Comparison of ENCODE assay signal across 11 cellular contexts in genomic region chr15:44633603-44634002, GRCh38. TPM values are rescaled to one million over a fixed set of nuclear protein-coding genes. Genes with fewer than 3 reads are reported as not detected.
DNase-seq lines count a peak whose midpoint lies in the region; FAIRE-seq lines count a peak whose summit lies in the region.
"Had no signal": no experiment of that assay in that cellular context is flagged by ENCODE, and none has a peak within 500 bp of the region (broad histone marks: within the 10 kb centered on the region; RNA-seq: fewer than 3 reads in every experiment).

No MANE protein-coding gene starts in this region.

- DNase-seq in CD4-positive, alpha-beta memory T cell = no peak
- DNase-seq in LHCN-M2 (ENCODE audit: low read depth) (peak; percentile 41), adipocyte (ENCODE audit: low read depth) (peak; percentile 68), iris pigment epithelial cell (ENCODE audit: low read depth) (peak; percentile 46), GOT3 (lab: John Stamatoyannopoulos, UW) (no peak), HTR-8/SVneo (ENCODE audit: insufficient read length, low spot score) (no peak), cerebellar nuclear complex (lab: John Stamatoyannopoulos, UW) (no peak), NAMALWA (ENCODE audit: low spot score) (no peak)
- DNase-seq: Karpas-422, naive B cell, NCI-H524 had no signal

- H3K9ac ChIP-seq in adipocyte (ENCODE audit: low read length) = peak overlapping the region; percentile 46

- peak overlapping the region in 4 of 7 donors; percentile 9 to 69 (median 36) for H3K27ac Mint-ChIP-seq in CD4-positive, alpha-beta memory T cell

- no peaks in the 10 kb centered on the region for H3K9me3 Mint-ChIP-seq in CD4-positive, alpha-beta memory T cell
- H3K9me3 Mint-ChIP-seq: naive B cell had no signal

- no peak overlapping the region for H3K4me3 ChIP-seq in CD4-positive, alpha-beta memory T cell (ENCODE audit: low read length in 2 of 2)
- peak overlapping the region; percentile 58 for H3K4me3 ChIP-seq in adipocyte (ENCODE audit: low read length)

- intact Hi-C loops in CD4-positive, alpha-beta memory T cell (cut with micrococcal nuclease) = no loop called here

- H3K4me1 Mint-ChIP-seq in CD4-positive, alpha-beta memory T cell = peaks cover 4 to 9% (median 7%) of the 10 kb centered on the region in 4 donors

- no peaks in the 10 kb centered on the region for H3K27me3 Mint-ChIP-seq in CD4-positive, alpha-beta memory T cell
- H3K27me3 Mint-ChIP-seq: naive B cell had no signal

- CTCF ChIA-PET in CD4-positive, alpha-beta memory T cell (lab: Charles Lee; ENCODE audit: partially characterized antibody) = interaction anchor here (0.9 to 1.2 kb wide), 3 partner anchors 30 to 105 kb away, joined by 4 to 5 read pairs (median 4); partner anchors contain the start of genes SPG11 and TRIM69

- H3K36me3 Mint-ChIP-seq in CD4-positive, alpha-beta memory T cell = peaks cover 38 to 52% of the 10 kb centered on the region in 2 donors

- no peak for FAIRE-seq in HTR-8/SVneo (lab: Jason Lieb, UNC)

- no peaks in the 10 kb centered on the region for H3K27me3 ChIP-seq in CD4-positive, alpha-beta memory T cell (ENCODE audit: insufficient read depth, low read length)
- H3K27me3 ChIP-seq in adipocyte (replicated peaks; ENCODE audit: control insufficient read depth, insufficient read depth, low read length) = no peaks in the 10 kb centered on the region

- no peak overlapping the region for H3K27ac ChIP-seq in CD4-positive, alpha-beta memory T cell (ENCODE audit: low read depth, low read length)

- no peaks in the 10 kb centered on the region for H3K4me1 ChIP-seq in CD4-positive, alpha-beta memory T cell (ENCODE audit: insufficient read depth, low read length)
- H3K4me1 ChIP-seq in adipocyte (ENCODE audit: control insufficient read depth, insufficient read depth, low read length) = peaks cover 26% of the 10 kb centered on the region

- H3K36me3 ChIP-seq in CD4-positive, alpha-beta memory T cell (ENCODE audit: insufficient read depth, low read length) = peaks cover 24% of the 10 kb centered on the region
- peaks cover 55% of the 10 kb centered on the region for H3K36me3 ChIP-seq in adipocyte (ENCODE audit: control insufficient read depth, insufficient read depth, low read length, severe bottlenecking)

- H3K9me3 ChIP-seq in CD4-positive, alpha-beta memory T cell (ENCODE audit: control insufficient read depth in 1 of 2, low read length in 2 of 2) = no peaks in the 10 kb centered on the region
- H3K9me3 ChIP-seq in adipocyte (ENCODE audit: control insufficient read depth, low read length) = no peaks in the 10 kb centered on the region

- POLR2A ChIA-PET in CD4-positive, alpha-beta memory T cell (lab: Charles Lee; ENCODE audit: partially characterized antibody) = interaction anchor here (1.0 to 2.4 kb wide), 3 partner anchors 19 to 78 kb away, joined by 3 to 10 read pairs (median 6); partner anchors contain the start of genes B2M, PATL2 and SPG11

- H3K4me3 Mint-ChIP-seq in CD4-positive, alpha-beta memory T cell = no peak overlapping the region
- H3K4me3 Mint-ChIP-seq: naive B cell had no signal

RNA-seq across cellular contexts. Expression of gene SPG11, which starts 29.9 kb away (rescaled TPM):
- total RNA-seq in CD4-positive, alpha-beta memory T cell = 100 to 1,000 TPM; 112 to 121 TPM
- polyA plus RNA-seq in CD4-positive, alpha-beta memory T cell = 10 to 100 TPM; 12.2 to 26.8 TPM
- total RNA-seq in LHCN-M2 (2014; rRNA removed) = 40.2 and 46.4 TPM in 2 replicates
- 16.5 TPM for polyA plus RNA-seq in LHCN-M2 (2012)

Comparison
In these comparisons a context has a peak if more than half of its experiments do, and no peak if none do; other contexts are left out.
1. DNase-seq: peak in LHCN-M2 (single experiment), adipocyte (single experiment) and iris pigment epithelial cell (single experiment); none in CD4-positive, alpha-beta memory T cell (0 of 5), GOT3 (single experiment), HTR-8/SVneo (single experiment), cerebellar nuclear complex (0 of 2) and NAMALWA (single experiment).